1 cellular context compared by ENCODE assay signal in the genomic region with DNA sequence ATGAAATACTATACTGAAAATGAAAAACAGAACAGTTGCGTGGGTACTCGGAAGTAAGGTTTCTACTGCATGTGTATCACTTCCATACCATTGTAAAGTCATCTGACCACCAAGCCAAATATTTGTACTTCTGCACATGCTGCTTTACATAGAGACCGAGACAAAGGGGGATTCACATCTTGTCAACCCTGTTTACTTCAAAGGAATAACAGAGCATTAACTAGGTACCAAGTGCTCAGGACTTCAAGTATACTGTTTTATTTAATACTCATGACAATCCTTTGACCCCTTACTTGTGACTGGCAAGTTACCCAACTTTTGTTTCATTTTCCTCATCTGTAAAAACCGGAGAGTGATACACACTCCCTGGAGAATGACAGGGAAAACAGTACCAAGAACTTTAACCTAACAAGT.
TF ChIP-seq lines count a peak whose summit lies in the region.

No MANE protein-coding gene starts in this region.

TF ChIP-seq in HepG2, 621 proteins besides CTCF, POLR2A, EP300 and RAD21 (continued from another document):
- TF ChIP-seq NR0B2 (CRISPR knock-in tag; IDR thresholded peaks at IDR 0.05): no peak
- no peak for TF ChIP-seq RFXANK (CRISPR knock-in tag; IDR thresholded peaks at IDR 0.05)
- TF ChIP-seq ZNF264 (CRISPR knock-in tag; IDR thresholded peaks at IDR 0.05): no peak
- TF ChIP-seq, protein P1, sequence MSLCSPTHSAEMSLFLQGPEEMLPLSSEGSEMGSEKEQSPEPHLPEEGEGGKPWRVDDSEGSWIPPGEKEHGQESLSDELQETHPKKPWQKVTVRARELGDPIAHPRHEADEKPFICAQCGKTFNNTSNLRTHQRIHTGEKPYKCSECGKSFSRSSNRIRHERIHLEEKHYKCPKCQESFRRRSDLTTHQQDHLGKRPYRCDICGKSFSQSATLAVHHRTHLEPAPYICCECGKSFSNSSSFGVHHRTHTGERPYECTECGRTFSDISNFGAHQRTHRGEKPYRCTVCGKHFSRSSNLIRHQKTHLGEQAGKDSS (CRISPR knock-in tag; IDR thresholded peaks at IDR 0.05; ENCODE audit: borderline replicate concordance, low read depth): no peak
- no peak for TF ChIP-seq ZBTB14 (CRISPR knock-in tag; IDR thresholded peaks at IDR 0.05)
- no peak for TF ChIP-seq ZNF83 (CRISPR knock-in tag; IDR thresholded peaks at IDR 0.05; ENCODE audit: borderline replicate concordance)
- peak in 1 of 2 experiments; percentile 21; a peak in 1 of 4 replicates for TF ChIP-seq NR2F1 (CRISPR knock-in tag; IDR thresholded peaks at IDR 0.05)
- no peak for TF ChIP-seq ZNF30 (CRISPR knock-in tag; IDR thresholded peaks at IDR 0.05)
- TF ChIP-seq GLI4 (CRISPR knock-in tag; IDR thresholded peaks at IDR 0.05; ENCODE audit: borderline replicate concordance): no peak
- no peak for TF ChIP-seq XBP1 (CRISPR knock-in tag; IDR thresholded peaks at IDR 0.05)
- TF ChIP-seq CENPT (CRISPR knock-in tag; IDR thresholded peaks at IDR 0.05; ENCODE audit: low read depth): no peak
- TF ChIP-seq HNRNPL (IDR thresholded peaks at IDR 0.05; ENCODE audit: low read depth, low read length): no peak
- no peak for TF ChIP-seq SETDB1 (CRISPR knock-in tag; IDR thresholded peaks at IDR 0.05; ENCODE audit: borderline replicate concordance)
- no peak for TF ChIP-seq DNMT3B (CRISPR knock-in tag; conservative IDR thresholded peaks at IDR 0.05)
- 0 out of 2 replicates have a peak, but pooled peaks have one; percentile 22 for TF ChIP-seq BCL6 (CRISPR knock-in tag; IDR thresholded peaks at IDR 0.05)
- TF ChIP-seq ZNF740 (CRISPR knock-in tag; IDR thresholded peaks at IDR 0.05): no peak
- TF ChIP-seq, protein P2, sequence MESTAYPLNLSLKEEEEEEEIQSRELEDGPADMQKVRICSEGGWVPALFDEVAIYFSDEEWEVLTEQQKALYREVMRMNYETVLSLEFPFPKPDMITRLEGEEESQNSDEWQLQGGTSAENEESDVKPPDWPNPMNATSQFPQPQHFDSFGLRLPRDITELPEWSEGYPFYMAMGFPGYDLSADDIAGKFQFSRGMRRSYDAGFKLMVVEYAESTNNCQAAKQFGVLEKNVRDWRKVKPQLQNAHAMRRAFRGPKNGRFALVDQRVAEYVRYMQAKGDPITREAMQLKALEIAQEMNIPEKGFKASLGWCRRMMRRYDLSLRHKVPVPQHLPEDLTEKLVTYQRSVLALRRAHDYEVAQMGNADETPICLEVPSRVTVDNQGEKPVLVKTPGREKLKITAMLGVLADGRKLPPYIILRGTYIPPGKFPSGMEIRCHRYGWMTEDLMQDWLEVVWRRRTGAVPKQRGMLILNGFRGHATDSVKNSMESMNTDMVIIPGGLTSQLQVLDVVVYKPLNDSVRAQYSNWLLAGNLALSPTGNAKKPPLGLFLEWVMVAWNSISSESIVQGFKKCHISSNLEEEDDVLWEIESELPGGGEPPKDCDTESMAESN (CRISPR knock-in tag; conservative IDR thresholded peaks at IDR 0.05): no peak
- no peak for TF ChIP-seq ZNF530 (CRISPR knock-in tag; IDR thresholded peaks at IDR 0.05; ENCODE audit: low read depth)
- no peak; the same call in 1 of the 2 replicates for TF ChIP-seq ZNF12 (CRISPR knock-in tag; IDR thresholded peaks at IDR 0.05)
- no peak for TF ChIP-seq ZNF10 (CRISPR knock-in tag; IDR thresholded peaks at IDR 0.05; ENCODE audit: borderline replicate concordance, low read depth)
- no peak for TF ChIP-seq FOSL1 (CRISPR knock-in tag; IDR thresholded peaks at IDR 0.05; ENCODE audit: borderline replicate concordance)
- TF ChIP-seq, protein P3, sequence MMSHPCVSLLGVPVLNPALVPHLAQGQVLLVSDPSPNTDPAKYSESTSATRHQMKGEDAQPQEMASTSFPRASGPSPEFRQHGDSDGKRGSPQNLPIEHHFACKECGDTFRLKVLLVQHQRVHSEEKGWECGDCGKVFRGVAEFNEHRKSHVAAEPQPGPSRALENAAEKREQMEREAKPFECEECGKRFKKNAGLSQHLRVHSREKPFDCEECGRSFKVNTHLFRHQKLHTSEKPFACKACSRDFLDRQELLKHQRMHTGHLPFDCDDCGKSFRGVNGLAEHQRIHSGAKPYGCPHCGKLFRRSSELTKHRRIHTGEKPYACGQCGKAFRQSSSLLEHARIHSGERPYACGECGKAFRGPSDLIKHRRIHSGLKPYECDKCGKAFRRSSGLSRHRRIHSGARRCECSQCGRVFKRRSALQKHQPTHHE (CRISPR knock-in tag; IDR thresholded peaks at IDR 0.05; ENCODE audit: borderline replicate concordance): no peak
- peak; percentile 59 for TF ChIP-seq HNF4A (CRISPR knock-in tag; IDR thresholded peaks at IDR 0.05)
- no peak for TF ChIP-seq ZNF33A (CRISPR knock-in tag; IDR thresholded peaks at IDR 0.05; ENCODE audit: borderline replicate concordance)
- no peak for TF ChIP-seq ZNF296 (CRISPR knock-in tag; conservative IDR thresholded peaks at IDR 0.05)
- TF ChIP-seq ZNF724P (CRISPR knock-in tag; IDR thresholded peaks at IDR 0.05; ENCODE audit: borderline replicate concordance): no peak
- TF ChIP-seq HMGXB4 (CRISPR knock-in tag; IDR thresholded peaks at IDR 0.05; ENCODE audit: borderline replicate concordance in 1 of 2, low read depth in 1 of 2): no peak
- TF ChIP-seq TFAP4 (IDR thresholded peaks at IDR 0.05; ENCODE audit: borderline replicate concordance, low read depth): no peak
- TF ChIP-seq ZC3H13 (CRISPR knock-in tag; IDR thresholded peaks at IDR 0.05): no peak
- TF ChIP-seq ZNF7 (CRISPR knock-in tag; IDR thresholded peaks at IDR 0.05): no peak
- TF ChIP-seq TARDBP (CRISPR knock-in tag; IDR thresholded peaks at IDR 0.05): no peak
- no peak for TF ChIP-seq ZNF879 (CRISPR knock-in tag; IDR thresholded peaks at IDR 0.05)
- TF ChIP-seq ZNF160 (CRISPR knock-in tag; IDR thresholded peaks at IDR 0.05): no peak
- TF ChIP-seq, protein P4, sequence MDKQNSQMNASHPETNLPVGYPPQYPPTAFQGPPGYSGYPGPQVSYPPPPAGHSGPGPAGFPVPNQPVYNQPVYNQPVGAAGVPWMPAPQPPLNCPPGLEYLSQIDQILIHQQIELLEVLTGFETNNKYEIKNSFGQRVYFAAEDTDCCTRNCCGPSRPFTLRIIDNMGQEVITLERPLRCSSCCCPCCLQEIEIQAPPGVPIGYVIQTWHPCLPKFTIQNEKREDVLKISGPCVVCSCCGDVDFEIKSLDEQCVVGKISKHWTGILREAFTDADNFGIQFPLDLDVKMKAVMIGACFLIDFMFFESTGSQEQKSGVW (CRISPR knock-in tag; IDR thresholded peaks at IDR 0.05; ENCODE audit: borderline replicate concordance): no peak
- no peak for TF ChIP-seq GATA4 (IDR thresholded peaks at IDR 0.05; ENCODE audit: borderline replicate concordance, low read depth)
- no peak for TF ChIP-seq U2AF2 (IDR thresholded peaks at IDR 0.05; ENCODE audit: low read depth, low read length)
- TF ChIP-seq, protein P5, sequence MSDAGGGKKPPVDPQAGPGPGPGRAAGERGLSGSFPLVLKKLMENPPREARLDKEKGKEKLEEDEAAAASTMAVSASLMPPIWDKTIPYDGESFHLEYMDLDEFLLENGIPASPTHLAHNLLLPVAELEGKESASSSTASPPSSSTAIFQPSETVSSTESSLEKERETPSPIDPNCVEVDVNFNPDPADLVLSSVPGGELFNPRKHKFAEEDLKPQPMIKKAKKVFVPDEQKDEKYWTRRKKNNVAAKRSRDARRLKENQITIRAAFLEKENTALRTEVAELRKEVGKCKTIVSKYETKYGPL (CRISPR knock-in tag; IDR thresholded peaks at IDR 0.05): no peak
- TF ChIP-seq PBX3 (CRISPR knock-in tag; IDR thresholded peaks at IDR 0.05; ENCODE audit: borderline replicate concordance): no peak
- no peak for TF ChIP-seq RORA (CRISPR knock-in tag; IDR thresholded peaks at IDR 0.05)
- no peak for TF ChIP-seq ZNF790 (CRISPR knock-in tag; IDR thresholded peaks at IDR 0.05; ENCODE audit: borderline replicate concordance)
- TF ChIP-seq NCOA1 (CRISPR knock-in tag; IDR thresholded peaks at IDR 0.05): no peak
- no peak for TF ChIP-seq ZNF670 (CRISPR knock-in tag; IDR thresholded peaks at IDR 0.05; ENCODE audit: borderline replicate concordance)
- no peak for TF ChIP-seq ZNF558 (CRISPR knock-in tag; IDR thresholded peaks at IDR 0.05; ENCODE audit: borderline replicate concordance)
- TF ChIP-seq KDM4B (CRISPR knock-in tag; IDR thresholded peaks at IDR 0.05): no peak
- TF ChIP-seq CHCHD3 (CRISPR knock-in tag; IDR thresholded peaks at IDR 0.05): no peak
- TF ChIP-seq CENPBD1 (CRISPR knock-in tag; IDR thresholded peaks at IDR 0.05; ENCODE audit: borderline replicate concordance, low read depth): no peak
- TF ChIP-seq FOXK1 (CRISPR knock-in tag; IDR thresholded peaks at IDR 0.05; ENCODE audit: borderline replicate concordance, low read depth): peak; percentile 36; the same call in 1 of the 2 replicates
- TF ChIP-seq, protein P6, sequence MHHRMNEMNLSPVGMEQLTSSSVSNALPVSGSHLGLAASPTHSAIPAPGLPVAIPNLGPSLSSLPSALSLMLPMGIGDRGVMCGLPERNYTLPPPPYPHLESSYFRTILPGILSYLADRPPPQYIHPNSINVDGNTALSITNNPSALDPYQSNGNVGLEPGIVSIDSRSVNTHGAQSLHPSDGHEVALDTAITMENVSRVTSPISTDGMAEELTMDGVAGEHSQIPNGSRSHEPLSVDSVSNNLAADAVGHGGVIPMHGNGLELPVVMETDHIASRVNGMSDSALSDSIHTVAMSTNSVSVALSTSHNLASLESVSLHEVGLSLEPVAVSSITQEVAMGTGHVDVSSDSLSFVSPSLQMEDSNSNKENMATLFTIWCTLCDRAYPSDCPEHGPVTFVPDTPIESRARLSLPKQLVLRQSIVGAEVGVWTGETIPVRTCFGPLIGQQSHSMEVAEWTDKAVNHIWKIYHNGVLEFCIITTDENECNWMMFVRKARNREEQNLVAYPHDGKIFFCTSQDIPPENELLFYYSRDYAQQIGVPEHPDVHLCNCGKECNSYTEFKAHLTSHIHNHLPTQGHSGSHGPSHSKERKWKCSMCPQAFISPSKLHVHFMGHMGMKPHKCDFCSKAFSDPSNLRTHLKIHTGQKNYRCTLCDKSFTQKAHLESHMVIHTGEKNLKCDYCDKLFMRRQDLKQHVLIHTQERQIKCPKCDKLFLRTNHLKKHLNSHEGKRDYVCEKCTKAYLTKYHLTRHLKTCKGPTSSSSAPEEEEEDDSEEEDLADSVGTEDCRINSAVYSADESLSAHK (CRISPR knock-in tag; IDR thresholded peaks at IDR 0.05; ENCODE audit: borderline replicate concordance): no peak
- TF ChIP-seq XRCC5 (optimal IDR thresholded peaks at IDR 0.05; ENCODE audit: low read length): no peak
- TF ChIP-seq ZSCAN25 (CRISPR knock-in tag; IDR thresholded peaks at IDR 0.05): no peak
